9 cellular contexts compared by ENCODE assay signal in genomic region chr1:46202975-46203737, GRCh38. TPM values are rescaled to one million over a fixed set of nuclear protein-coding genes. Genes with fewer than 3 reads are reported as not detected.
DNase-seq lines count a peak whose midpoint lies in the region; ATAC-seq, FAIRE-seq and TF ChIP-seq lines count a peak whose summit lies in the region.
"Had no signal": no experiment of that assay in that cellular context is flagged by ENCODE, and none has a peak within 500 bp of the region (broad histone marks: within the 10 kb centered on the region; RNA-seq: fewer than 3 reads in every experiment).

LURAP1 (plus strand) TSS chr1:46203334; CDS start chr1:46203427, 93 bp downstream.

- peak within 1 kb of the TSS in 1 of 2 donors; percentile 35 for H3K27ac Mint-ChIP-seq in natural killer cell

- H3K27ac ChIP-seq in foreskin keratinocyte (peak within 1 kb of the TSS; percentile 45), thoracic aorta (peak within 1 kb of the TSS; percentile 91 to 97)

- H3K9me3 Mint-ChIP-seq in natural killer cell = no peaks in the 10 kb centered on the region

- ATAC-seq in foreskin keratinocyte (peak; percentile 52), natural killer cell (peak in 2 of 3 donors; percentile 27 to 30), thoracic aorta (ENCODE audit: insufficient number of reproducible peaks, low FRiP score, low read depth) (peak; percentile 8), HG02610 (IDR thresholded peaks at IDR 0.05; ENCODE audit: unreplicated experiment) (no peak)

- H3K27me3 ChIP-seq in foreskin keratinocyte (no peaks in the 10 kb centered on the region), thoracic aorta (replicated peaks; ENCODE audit: insufficient read depth) (no peaks in the 10 kb centered on the region)

- peak within 1 kb of the TSS; percentile 88 for H3K4me3 Mint-ChIP-seq in natural killer cell

- no peaks in the 10 kb centered on the region for H3K9me3 ChIP-seq in thoracic aorta

- no peak for FAIRE-seq in RCC 7860 (lab: Jason Lieb, UNC)

- DNase-seq in ELR (ENCODE audit: low read depth) = peak; percentile 70
- DNase-seq in NCI-H2196 treated with DMSO at 0.1 percent for 48 hours (lab: John Stamatoyannopoulos, UW; ENCODE audit: unreplicated experiment) = peak; percentile 46
- DNase-seq in activated naive CD4-positive, alpha-beta T cell treated with Interleukin-2 at 50 U/mL for 16 hours = peak; percentile 48
- DNase-seq in foreskin keratinocyte = peak; percentile 61 to 75
- no peak for DNase-seq in natural killer cell
- DNase-seq in thoracic aorta (ENCODE audit: low spot score) = no peak
- no peak for DNase-seq in RCC 7860 (ENCODE audit: low spot score)

- H3K4me1 Mint-ChIP-seq in natural killer cell = peaks cover 7 to 17% of the 10 kb centered on the region in 2 donors

- H3K36me3 ChIP-seq in thoracic aorta = no peaks in the 10 kb centered on the region

- no peaks in the 10 kb centered on the region for H3K36me3 Mint-ChIP-seq in natural killer cell

- H3K4me1 ChIP-seq in foreskin keratinocyte (peaks cover 15% of the 10 kb centered on the region), thoracic aorta (ENCODE audit: control insufficient read depth in 1 of 2, low read depth in 2 of 2) (peaks cover 22 to 45% of the 10 kb centered on the region in 2 donors)

- peaks cover 6 to 7% of the 10 kb centered on the region in 2 donors for H3K27me3 Mint-ChIP-seq in natural killer cell (ENCODE audit: low read depth in 2 of 2)

- H3K4me3 ChIP-seq in thoracic aorta = peak within 1 kb of the TSS; percentile 98

- intact Hi-C loops in natural killer cell (cut with micrococcal nuclease) = no loop called here

- TF ChIP-seq CTCF in foreskin keratinocyte (conservative IDR thresholded peaks at IDR 0.05) (no peak), natural killer cell (IDR thresholded peaks at IDR 0.05) (no peak), thoracic aorta (IDR thresholded peaks at IDR 0.05) (no peak)

RNA-seq across cellular contexts. Expression of gene LURAP1, which starts in this region (rescaled TPM):
- total RNA-seq in foreskin keratinocyte = 5.4 and 6.6 TPM in 2 replicates
- 4.7 and 5.1 TPM in 2 replicates for polyA plus RNA-seq in foreskin keratinocyte
- not detected for total RNA-seq in natural killer cell
- 10 to 100 TPM; 22.9 to 27.5 TPM for total RNA-seq in thoracic aorta
- total RNA-seq: NCI-H460 had no signal

Comparison
In these comparisons a context has a peak if more than half of its experiments do, and no peak if none do; other contexts are left out.
1. Peak in ATAC-seq in natural killer cell; RNA of the gene not detected or under 1 TPM.
2. DNase-seq: peak in ELR (single experiment), NCI-H2196 treated with DMSO at 0.1 percent for 48 hours (single experiment), activated naive CD4-positive, alpha-beta T cell treated with Interleukin-2 at 50 U/mL for 16 hours (single experiment) and foreskin keratinocyte (2 of 2); none in natural killer cell (single experiment), thoracic aorta (single experiment) and RCC 7860 (single experiment).